In the genomic region with DNA sequence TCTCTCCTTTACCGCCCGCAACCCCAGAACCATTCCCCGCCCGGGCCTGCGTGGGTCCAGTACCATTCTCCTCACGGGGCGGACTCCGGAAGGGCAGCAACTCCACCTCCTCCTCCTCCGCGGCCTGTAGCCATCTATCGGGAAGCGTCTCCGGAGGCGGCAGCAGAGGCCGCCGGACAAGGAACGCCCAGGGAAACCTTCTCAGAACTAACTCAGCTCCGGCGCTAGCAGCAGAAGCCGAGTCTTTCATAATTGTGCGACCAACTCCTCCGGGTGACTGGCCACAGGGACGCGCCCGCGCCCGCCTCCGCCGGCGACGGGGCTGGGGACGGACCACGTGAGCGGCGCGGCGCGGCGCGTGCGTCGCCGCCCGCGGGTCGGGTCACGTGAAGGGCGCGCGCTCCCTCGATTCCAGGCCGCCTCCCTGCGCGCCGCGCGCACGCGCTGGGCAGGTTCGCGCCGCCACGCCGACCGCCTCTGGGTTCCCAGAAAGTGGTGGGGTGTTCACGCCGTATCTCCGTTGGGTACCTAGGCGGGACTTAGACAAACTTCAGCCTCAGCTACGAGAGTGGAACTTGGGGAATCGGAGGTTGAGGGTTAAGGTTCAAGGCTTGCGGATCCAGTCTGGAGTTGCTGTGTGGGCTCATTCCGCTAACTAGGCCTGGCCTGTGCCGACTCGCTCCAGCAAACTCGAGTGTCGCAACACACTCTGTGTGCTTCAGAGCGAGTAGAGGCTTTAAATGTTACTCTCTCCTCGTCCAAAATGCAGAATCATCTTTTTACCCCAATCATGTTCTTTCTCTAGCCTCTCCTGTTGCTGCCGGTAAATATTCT, we compare ENCODE assay signal across 1 cellular context.
A peak's percentile ranks its signal among the peaks of the same experiment; 100 is the strongest.
TF ChIP-seq lines count a peak whose summit lies in the region.

Gene TRPM7, minus strand, starts transcription at position 330 of the 834 bp plus-strand sequence. Its CDS starts 264 bp downstream, at position 66.

TF ChIP-seq in K562, 482 proteins besides CTCF, POLR2A, EP300 and RAD21 (continued from another document and continues in another):
- peak; percentile 94 for TF ChIP-seq MGA (IDR thresholded peaks at IDR 0.05)
- TF ChIP-seq GABPA (tag; conservative IDR thresholded peaks at IDR 0.05; ENCODE audit: low read depth), result peak; percentile 42
- TF ChIP-seq, protein P1, sequence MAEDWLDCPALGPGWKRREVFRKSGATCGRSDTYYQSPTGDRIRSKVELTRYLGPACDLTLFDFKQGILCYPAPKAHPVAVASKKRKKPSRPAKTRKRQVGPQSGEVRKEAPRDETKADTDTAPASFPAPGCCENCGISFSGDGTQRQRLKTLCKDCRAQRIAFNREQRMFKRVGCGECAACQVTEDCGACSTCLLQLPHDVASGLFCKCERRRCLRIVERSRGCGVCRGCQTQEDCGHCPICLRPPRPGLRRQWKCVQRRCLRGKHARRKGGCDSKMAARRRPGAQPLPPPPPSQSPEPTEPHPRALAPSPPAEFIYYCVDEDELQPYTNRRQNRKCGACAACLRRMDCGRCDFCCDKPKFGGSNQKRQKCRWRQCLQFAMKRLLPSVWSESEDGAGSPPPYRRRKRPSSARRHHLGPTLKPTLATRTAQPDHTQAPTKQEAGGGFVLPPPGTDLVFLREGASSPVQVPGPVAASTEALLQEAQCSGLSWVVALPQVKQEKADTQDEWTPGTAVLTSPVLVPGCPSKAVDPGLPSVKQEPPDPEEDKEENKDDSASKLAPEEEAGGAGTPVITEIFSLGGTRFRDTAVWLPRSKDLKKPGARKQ (CRISPR knock-in tag; IDR thresholded peaks at IDR 0.05), result no peak
- no peak for TF ChIP-seq VEZF1 (CRISPR knock-in tag; IDR thresholded peaks at IDR 0.05)
- TF ChIP-seq XRCC5 (IDR thresholded peaks at IDR 0.05; ENCODE audit: low read depth, low read length), result peak; percentile 71; the same call in 1 of the 2 replicates
- TF ChIP-seq, protein P2, sequence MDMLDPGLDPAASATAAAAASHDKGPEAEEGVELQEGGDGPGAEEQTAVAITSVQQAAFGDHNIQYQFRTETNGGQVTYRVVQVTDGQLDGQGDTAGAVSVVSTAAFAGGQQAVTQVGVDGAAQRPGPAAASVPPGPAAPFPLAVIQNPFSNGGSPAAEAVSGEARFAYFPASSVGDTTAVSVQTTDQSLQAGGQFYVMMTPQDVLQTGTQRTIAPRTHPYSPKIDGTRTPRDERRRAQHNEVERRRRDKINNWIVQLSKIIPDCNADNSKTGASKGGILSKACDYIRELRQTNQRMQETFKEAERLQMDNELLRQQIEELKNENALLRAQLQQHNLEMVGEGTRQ (CRISPR knock-in tag; IDR thresholded peaks at IDR 0.05), result peak; percentile 89
- peak; percentile 98 for TF ChIP-seq CEBPB (tag; IDR thresholded peaks at IDR 0.05)
- no peak for TF ChIP-seq ZNF445 (CRISPR knock-in tag; IDR thresholded peaks at IDR 0.05; ENCODE audit: low read depth)
- TF ChIP-seq ZNF511 (CRISPR knock-in tag; IDR thresholded peaks at IDR 0.05), result peak; percentile 23; the same call in 1 of the 2 replicates
- no peak for TF ChIP-seq ARID2 (IDR thresholded peaks at IDR 0.05)
- TF ChIP-seq CREBBP (IDR thresholded peaks at IDR 0.05; ENCODE audit: low read depth, low read length), result no peak
- TF ChIP-seq, protein P3, sequence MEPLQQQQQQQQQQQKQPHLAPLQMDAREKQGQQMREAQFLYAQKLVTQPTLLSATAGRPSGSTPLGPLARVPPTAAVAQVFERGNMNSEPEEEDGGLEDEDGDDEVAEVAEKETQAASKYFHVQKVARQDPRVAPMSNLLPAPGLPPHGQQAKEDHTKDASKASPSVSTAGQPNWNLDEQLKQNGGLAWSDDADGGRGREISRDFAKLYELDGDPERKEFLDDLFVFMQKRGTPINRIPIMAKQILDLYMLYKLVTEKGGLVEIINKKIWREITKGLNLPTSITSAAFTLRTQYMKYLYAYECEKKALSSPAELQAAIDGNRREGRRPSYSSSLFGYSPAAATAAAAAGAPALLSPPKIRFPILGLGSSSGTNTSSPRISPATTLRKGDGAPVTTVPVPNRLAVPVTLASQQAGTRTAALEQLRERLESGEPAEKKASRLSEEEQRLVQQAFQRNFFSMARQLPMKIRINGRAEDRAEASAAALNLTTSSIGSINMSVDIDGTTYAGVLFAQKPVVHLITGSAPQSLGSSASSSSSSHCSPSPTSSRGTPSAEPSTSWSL (CRISPR knock-in tag; IDR thresholded peaks at IDR 0.05; ENCODE audit: borderline replicate concordance), result no peak
- TF ChIP-seq PCBP1 (IDR thresholded peaks at IDR 0.05; ENCODE audit: low read depth, low read length, poor library complexity, severe bottlenecking), result no peak
- peak; percentile 95 for TF ChIP-seq L3MBTL2 (IDR thresholded peaks at IDR 0.05)
- TF ChIP-seq ZNF384 (IDR thresholded peaks at IDR 0.05; ENCODE audit: low read depth, low read length), result no peak
- no peak for TF ChIP-seq SNIP1 (IDR thresholded peaks at IDR 0.05; ENCODE audit: low read depth)
- TF ChIP-seq YBX1 (IDR thresholded peaks at IDR 0.05), result no peak
- TF ChIP-seq SIRT6 (IDR thresholded peaks at IDR 0.05; ENCODE audit: low read depth, low read length), result no peak
- peak; percentile 48; the same call in 1 of the 2 replicates for TF ChIP-seq ATF2 (CRISPR knock-in tag; IDR thresholded peaks at IDR 0.05)
- peak; percentile 43 to 86 for TF ChIP-seq SIN3A (IDR thresholded peaks at IDR 0.05; ENCODE audit: borderline replicate concordance in 2 of 2, control insufficient read depth in 1 of 2, low read depth in 2 of 2, low read length in 2 of 2)
- TF ChIP-seq MIER1 (IDR thresholded peaks at IDR 0.05; ENCODE audit: low read depth), result 0 out of 2 replicates have a peak, but pooled peaks have one; percentile 51
- TF ChIP-seq SREBF1 (IDR thresholded peaks at IDR 0.05; ENCODE audit: borderline replicate concordance, low read depth, low read length), result peak; percentile 33; the same call in 1 of the 2 replicates
- no peak for TF ChIP-seq ZNF133 (CRISPR knock-in tag; IDR thresholded peaks at IDR 0.05)
- no peak; the same call in 1 of the 2 replicates for TF ChIP-seq ZNF76 (CRISPR knock-in tag; IDR thresholded peaks at IDR 0.05; ENCODE audit: borderline replicate concordance)
- TF ChIP-seq NCOA4 (IDR thresholded peaks at IDR 0.05; ENCODE audit: partially characterized antibody), result no peak
- no peak for TF ChIP-seq TAL1 (IDR thresholded peaks at IDR 0.05)
- peak in 1 of 2 experiments; percentile 46; a peak in 1 of 4 replicates for TF ChIP-seq ARNT (IDR thresholded peaks at IDR 0.05)
- no peak for TF ChIP-seq MCM7 (IDR thresholded peaks at IDR 0.05)
- TF ChIP-seq SMAD2 (IDR thresholded peaks at IDR 0.05; ENCODE audit: low read depth, low read length), result no peak
- peak; percentile 98 for TF ChIP-seq RB1 (IDR thresholded peaks at IDR 0.05; ENCODE audit: low read depth)
- TF ChIP-seq CBX5 (IDR thresholded peaks at IDR 0.05; ENCODE audit: borderline replicate concordance, low read depth), result no peak; the same call in 1 of the 2 replicates
- TF ChIP-seq MECOM (CRISPR knock-in tag; IDR thresholded peaks at IDR 0.05), result no peak
- no peak for TF ChIP-seq HEY1 (CRISPR knock-in tag; IDR thresholded peaks at IDR 0.05; ENCODE audit: borderline replicate concordance)
- no peak for TF ChIP-seq SMARCC2 (IDR thresholded peaks at IDR 0.05; ENCODE audit: low read depth)
- TF ChIP-seq KDM4B (IDR thresholded peaks at IDR 0.05; ENCODE audit: borderline replicate concordance in 2 of 2, low read depth in 1 of 2), result no peak; a peak in 1 of 4 replicates
- TF ChIP-seq TCF7 (IDR thresholded peaks at IDR 0.05; ENCODE audit: borderline replicate concordance), result no peak
- TF ChIP-seq RBM14 (IDR thresholded peaks at IDR 0.05; ENCODE audit: borderline replicate concordance, insufficient read depth, low read depth, low read length), result no peak
